In the genomic region with DNA sequence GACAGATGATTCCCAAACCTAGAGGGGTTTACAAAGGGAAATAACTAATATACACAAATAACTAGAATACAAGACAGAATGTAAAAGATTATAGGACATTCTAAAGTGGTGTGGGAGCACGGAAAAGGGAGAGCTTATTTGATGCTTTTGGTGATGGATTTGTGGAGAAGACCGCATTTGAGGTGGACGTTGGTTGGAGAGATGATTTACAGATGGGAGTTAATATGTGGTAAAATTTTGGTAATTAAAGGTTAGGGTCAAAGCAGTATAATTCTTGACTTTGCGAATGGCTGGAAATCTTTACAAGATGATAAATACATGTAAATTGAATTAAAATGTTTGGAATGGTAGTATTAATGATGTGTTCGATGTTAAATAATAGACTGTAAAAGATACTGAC, we compare ENCODE assay signal across 9 cellular contexts. TPM values are rescaled to one million over a fixed set of nuclear protein-coding genes. Genes with fewer than 3 reads are reported as not detected.
DNase-seq lines count a peak whose midpoint lies in the region; ATAC-seq and TF ChIP-seq lines count a peak whose summit lies in the region.
"Had no signal": no experiment of that assay in that cellular context is flagged by ENCODE, and none has a peak within 500 bp of the region (broad histone marks: within the 10 kb centered on the region; RNA-seq: fewer than 3 reads in every experiment).

No MANE protein-coding gene starts in this region.

- H3K4me2 ChIP-seq in BLaER1, result peak overlapping the region; percentile 85

- peak overlapping the region in 1 of 3 donors; percentile 94 for H3K27ac Mint-ChIP-seq in IgD-negative memory B cell
- peak overlapping the region; percentile 100 for H3K27ac Mint-ChIP-seq in mesothelial cell of epicardium

- H3K4me1 Mint-ChIP-seq in IgD-negative memory B cell (peaks cover 12 to 19% (median 14%) of the 10 kb centered on the region in 3 donors), mesothelial cell of epicardium (peaks cover 20% of the 10 kb centered on the region)

- H3K27me3 Mint-ChIP-seq in IgD-negative memory B cell (no peaks in the 10 kb centered on the region), mesothelial cell of epicardium (ENCODE audit: low read depth) (no peaks in the 10 kb centered on the region)

- H3K36me3 ChIP-seq in BLaER1, result peaks cover 15% of the 10 kb centered on the region
- H3K36me3 ChIP-seq in brain microvascular endothelial cell (replicated peaks), result no peaks in the 10 kb centered on the region
- no peaks in the 10 kb centered on the region for H3K36me3 ChIP-seq in gastrocnemius medialis

- intact Hi-C loops in gastrocnemius medialis (cut with DNase I; ENCODE audit: low total_unique reads), result loop anchor here (2.0 to 10.0 kb wide), 2 partner anchors 26 to 210 kb away; partner anchors contain the start of genes DNAJC17, RPUSD2 and ZFYVE19

- TF ChIP-seq POLR2A in gastrocnemius medialis (IDR thresholded peaks at IDR 0.05), result no peak

- H3K36me3 Mint-ChIP-seq in IgD-negative memory B cell, result no peaks in the 10 kb centered on the region
- no peaks in the 10 kb centered on the region for H3K36me3 Mint-ChIP-seq in mesothelial cell of epicardium

- no peaks in the 10 kb centered on the region for H4K20me1 ChIP-seq in BLaER1

- ATAC-seq in HG02840 (IDR thresholded peaks at IDR 0.05; ENCODE audit: low FRiP score, unreplicated experiment), result no peak
- ATAC-seq in gastrocnemius medialis, result no peak

- in situ Hi-C loops in brain microvascular endothelial cell (cut with HindIII; ENCODE audit: low pct_ligation_motif_present, low sequenced_read_pairs), result no loop called here
- in situ Hi-C loops in gastrocnemius medialis (cut with MboI; ENCODE audit: low sequenced_read_pairs in 4 of 4), result loop anchor here in 2 of 4 donors (10.0 kb wide), 2 partner anchors 60 to 300 kb away; partner anchors contain the start of gene VPS18 (in 2 of the 2)

- H3K4me3 ChIP-seq in BLaER1 (peak overlapping the region; percentile 83), brain microvascular endothelial cell (ENCODE audit: low read depth, low read length) (peak overlapping the region; percentile 87), gastrocnemius medialis (no peak overlapping the region)

- no peaks in the 10 kb centered on the region for H3K9me3 Mint-ChIP-seq in IgD-negative memory B cell
- H3K9me3 Mint-ChIP-seq in mesothelial cell of epicardium, result no peaks in the 10 kb centered on the region

- H3K9me3 ChIP-seq in BLaER1, result no peaks in the 10 kb centered on the region
- no peaks in the 10 kb centered on the region for H3K9me3 ChIP-seq in gastrocnemius medialis

- peak overlapping the region; percentile 53 to 99 (median 92) for H3K4me3 Mint-ChIP-seq in IgD-negative memory B cell
- peak overlapping the region; percentile 96 for H3K4me3 Mint-ChIP-seq in mesothelial cell of epicardium

- H3K27me3 ChIP-seq in BLaER1 (no peaks in the 10 kb centered on the region), brain microvascular endothelial cell (replicated peaks) (no peaks in the 10 kb centered on the region), gastrocnemius medialis (no peaks in the 10 kb centered on the region)

- DNase-seq in brain microvascular endothelial cell, result no peak
- DNase-seq in mesothelial cell of epicardium (ENCODE audit: low spot score in 2 of 2, unreplicated experiment in 2 of 2), result no peak
- no peak for DNase-seq in NCI-H82 (lab: John Stamatoyannopoulos, UW)
- no peak for DNase-seq in HCEC 1CT
- DNase-seq in gastrocnemius medialis, result no peak
- DNase-seq: NK-92 treated with Interleukin-12 subunit alpha and Interleukin-12 subunit beta, amount 100 ng/mL, for 24 hours had no signal

- H3K4me1 ChIP-seq in BLaER1, result peaks cover 38% of the 10 kb centered on the region
- peaks cover 9% of the 10 kb centered on the region in 2 donors for H3K4me1 ChIP-seq in gastrocnemius medialis

- TF ChIP-seq CTCF in brain microvascular endothelial cell (IDR thresholded peaks at IDR 0.05; ENCODE audit: low read depth, low read length, missing control alignments), result no peak
- no peak for TF ChIP-seq CTCF in mesothelial cell of epicardium (IDR thresholded peaks at IDR 0.05; ENCODE audit: unreplicated experiment)
- TF ChIP-seq CTCF in gastrocnemius medialis (IDR thresholded peaks at IDR 0.05 in 4 of 5, conservative IDR thresholded peaks at IDR 0.05 in 1 of 5), result no peak

- H3K27ac ChIP-seq in BLaER1 (peak overlapping the region; percentile 7; the same call in 1 of the 2 replicates), brain microvascular endothelial cell (no peak overlapping the region), gastrocnemius medialis (no peak overlapping the region)

- peak overlapping the region; percentile 90 for H3K9ac ChIP-seq in BLaER1

RNA-seq across cellular contexts. Expression of gene KNL1, which starts 1.2 kb away (rescaled TPM):
- polyA plus RNA-seq in IgD-negative memory B cell, result 1.1 TPM
- total RNA-seq in mesothelial cell of epicardium (7.4 to 9.3 TPM (median 8.8 TPM) in 3 replicates), gastrocnemius medialis (under 1 TPM in 3 of 4 donors, not detected in 1; 0.10 to 0.33 (median 0.33) TPM)

RNA-seq across cellular contexts. Expression of gene RPUSD2, which starts 26.1 kb away (rescaled TPM):
- polyA plus RNA-seq in IgD-negative memory B cell, result 19.7 TPM
- total RNA-seq in mesothelial cell of epicardium (11.9 to 14.5 TPM (median 13.0 TPM) in 3 replicates), gastrocnemius medialis (1 to 10 TPM; 4.5 to 9.1 (median 6.5) TPM)

RNA-seq across cellular contexts. Expression of gene CCDC32, which starts 30.4 kb away (rescaled TPM):
- polyA plus RNA-seq in IgD-negative memory B cell, result 131 TPM
- 27.2 to 30.1 TPM (median 28.8 TPM) in 3 replicates for total RNA-seq in mesothelial cell of epicardium
- 10 to 100 TPM; 11.9 to 24.2 (median 17.2) TPM for total RNA-seq in gastrocnemius medialis

Comparison
In these comparisons a context has a peak if more than half of its experiments do, and no peak if none do; other contexts are left out.
1. H3K4me3 ChIP-seq: peak in BLaER1 (single experiment) and brain microvascular endothelial cell (single experiment); none in gastrocnemius medialis (0 of 4).